8 cellular contexts compared by ENCODE assay signal in the genomic region with DNA sequence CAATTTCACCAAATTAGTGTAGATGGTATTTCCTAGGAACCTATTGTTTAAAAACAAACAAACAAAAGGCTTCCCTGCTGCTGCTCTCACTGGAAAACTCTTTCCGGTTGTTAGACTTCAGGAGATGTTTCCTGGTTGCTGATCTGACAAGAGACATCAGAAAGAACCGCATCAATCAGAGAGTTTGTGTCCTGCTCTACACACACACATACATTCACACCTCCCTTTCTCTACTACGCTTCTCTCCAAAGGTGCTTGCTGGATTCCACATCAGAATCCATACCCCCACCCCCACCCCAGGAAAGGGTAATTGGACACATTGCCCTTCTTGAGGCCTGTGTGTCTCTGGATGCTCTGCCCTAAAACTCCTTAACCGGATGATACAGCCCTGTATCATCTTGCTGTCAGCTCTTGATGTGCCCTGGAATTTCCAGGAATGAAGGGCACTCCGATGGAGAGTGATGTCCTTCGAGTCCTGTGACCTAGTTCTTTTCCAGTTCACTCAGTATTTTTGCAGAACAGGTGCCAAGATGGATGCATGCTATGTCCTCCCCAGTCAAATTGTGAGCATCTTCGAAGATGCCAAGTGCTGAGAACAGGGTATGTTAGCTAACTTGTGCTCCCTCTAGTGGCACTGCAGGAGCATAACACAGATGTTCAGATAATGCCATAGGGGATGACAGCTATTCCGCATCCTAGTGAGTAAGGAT.
DNase-seq lines count a peak whose midpoint lies in the region; ATAC-seq, FAIRE-seq and TF ChIP-seq lines count a peak whose summit lies in the region.

No MANE protein-coding gene starts in this region.

- FAIRE-seq in D721Med (lab: Jason Lieb, UNC), result peak; percentile 100

- H3K4me3 Mint-ChIP-seq in nephron progenitor cell, result no peak overlapping the region

- TF ChIP-seq CTCF in D721Med (IDR thresholded peaks at IDR 0.05; ENCODE audit: insufficient read depth, missing control alignments), result peak; percentile 100
- TF ChIP-seq CTCF in nephron progenitor cell (IDR thresholded peaks at IDR 0.05), result peak; percentile 92

- H3K27ac Mint-ChIP-seq in nephron progenitor cell, result no peak overlapping the region

- DNase-seq in D721Med (ENCODE audit: insufficient read length, low spot score) (peak; percentile 66), NCI-H526 treated with DMSO at 0.1 percent for 48 hours (lab: John Stamatoyannopoulos, UW) (peak; percentile 2), activated T-cell treated with anti-CD3 and anti-CD28 coated beads for 1 hour (ENCODE audit: low read depth) (peak; percentile 1), fibroblast of peridontal ligament (ENCODE audit: extremely low read depth) (peak; percentile 44), nephron progenitor cell (peak; percentile 40)

- H3K4me1 Mint-ChIP-seq in nephron progenitor cell, result peaks cover 6% of the 10 kb centered on the region

- peaks cover 21% of the 10 kb centered on the region for H3K9me3 Mint-ChIP-seq in nephron progenitor cell

- no peaks in the 10 kb centered on the region for H3K27me3 Mint-ChIP-seq in nephron progenitor cell (ENCODE audit: low read depth, poor library complexity)

- ATAC-seq in GM19395 (IDR thresholded peaks at IDR 0.05; ENCODE audit: unreplicated experiment) (peak; percentile 93), HG03520 (IDR thresholded peaks at IDR 0.05; ENCODE audit: unreplicated experiment) (peak; percentile 74), HG03469 (IDR thresholded peaks at IDR 0.05; ENCODE audit: unreplicated experiment) (no peak)

- H3K36me3 Mint-ChIP-seq in nephron progenitor cell (ENCODE audit: low read depth), result no peaks in the 10 kb centered on the region

Comparison
In these comparisons a context has a peak if more than half of its experiments do, and no peak if none do; other contexts are left out.
1. DNase-seq: peak in every context shown above with its lines; median percentile 66 in D721Med; 44 in fibroblast of peridontal ligament; 40 in nephron progenitor cell; 2 in NCI-H526 treated with DMSO at 0.1 percent for 48 hours; 1 in activated T-cell treated with anti-CD3 and anti-CD28 coated beads for 1 hour.